8 cellular contexts compared by ENCODE assay signal in the genomic region with DNA sequence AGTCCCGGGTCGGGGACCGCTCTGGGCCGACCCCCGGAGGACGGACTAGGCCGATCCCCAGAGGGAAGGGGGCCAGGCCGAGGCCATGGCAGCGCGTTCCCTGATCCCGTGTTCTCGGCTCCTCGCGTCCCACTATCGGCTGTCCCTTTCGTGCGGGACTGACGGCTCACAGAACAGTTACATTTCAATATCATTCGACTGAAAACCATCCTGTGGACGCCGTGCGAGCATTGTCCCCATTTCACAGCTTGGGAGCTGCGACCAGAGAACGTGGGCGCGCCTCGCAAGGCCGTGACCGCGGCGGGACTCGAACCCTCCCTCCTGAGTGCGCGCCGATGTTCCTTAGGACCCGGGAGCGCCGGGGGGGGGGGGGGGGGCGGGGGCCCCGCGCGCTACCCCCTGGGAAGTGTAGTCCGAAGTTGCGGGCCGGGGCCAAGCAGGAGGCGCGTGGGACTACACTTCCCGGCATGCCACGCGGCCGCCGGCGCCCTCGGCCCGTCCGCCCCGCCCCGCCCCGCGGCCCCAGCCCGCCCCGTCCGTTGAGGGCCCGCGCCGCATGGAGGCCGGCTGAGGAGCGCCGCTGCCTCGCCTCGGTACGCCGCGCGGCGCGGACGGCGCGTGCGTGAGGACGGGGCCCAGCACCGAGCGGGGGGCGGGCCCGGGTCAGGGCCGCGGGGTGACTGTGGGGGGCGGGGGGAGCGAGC.
DNase-seq lines count a peak whose midpoint lies in the region; TF ChIP-seq lines count a peak whose summit lies in the region.

Gene TRABD, plus strand, starts transcription at position 530 of the 704 bp plus-strand sequence. CDS start 7,148 bp downstream, outside the sequence.

- H3K27ac ChIP-seq in KOPT-K1 (ENCODE audit: low read depth, low read length, poor library complexity, severe bottlenecking) (peak within 1 kb of the TSS; percentile 70), subcutaneous abdominal adipose tissue (ENCODE audit: low read depth, low read length) (no peak within 1 kb of the TSS)

- TF ChIP-seq POLR2A in GM19099 (IDR thresholded peaks at IDR 0.05; ENCODE audit: extremely low read depth, insufficient read length, low read depth) = peak; percentile 59

- peaks cover 0 to under 1% (median under 1%) of the 10 kb centered on the region in 5 donors for H3K27me3 ChIP-seq in subcutaneous abdominal adipose tissue (ENCODE audit: control insufficient read depth in 5 of 5, insufficient read depth in 4 of 5, low read length in 5 of 5)

- no peaks in the 10 kb centered on the region for H3K9me3 ChIP-seq in KOPT-K1 (ENCODE audit: insufficient read depth, low read length, poor library complexity, severe bottlenecking)
- no peaks in the 10 kb centered on the region for H3K9me3 ChIP-seq in subcutaneous abdominal adipose tissue (ENCODE audit: control insufficient read depth in 5 of 5, low read length in 5 of 5)

- H3K4me1 ChIP-seq in subcutaneous abdominal adipose tissue (ENCODE audit: control insufficient read depth in 5 of 5, insufficient read depth in 5 of 5, low read length in 5 of 5) = peaks cover 5 to 50% (median 46%) of the 10 kb centered on the region in 5 donors

- H3K36me3 ChIP-seq in KOPT-K1 (ENCODE audit: insufficient read depth, low read length) (peaks cover 7% of the 10 kb centered on the region; the same call in 1 of the 2 replicates), subcutaneous abdominal adipose tissue (ENCODE audit: control insufficient read depth in 5 of 5, insufficient read depth in 5 of 5, low read length in 5 of 5) (peaks cover 0 to 5% (median 0%) of the 10 kb centered on the region in 5 donors)

- peak within 1 kb of the TSS in 4 of 5 donors; percentile 66 to 79 (median 73) for H3K9ac ChIP-seq in subcutaneous abdominal adipose tissue (ENCODE audit: low read length in 5 of 5)

- DNase-seq in AG08395 (ENCODE audit: low spot score) (peak; percentile 96), SKM-1 (lab: John Stamatoyannopoulos, UW; ENCODE audit: unreplicated experiment) (peak; percentile 81), germinal center (ENCODE audit: low spot score) (peak; percentile 91), non-pigmented ciliary epithelial cell (ENCODE audit: low read depth) (peak; percentile 31)
- peak; percentile 90 for DNase-seq in activated naive CD4-positive, alpha-beta T cell treated with anti-CD3 and anti-CD28 coated beads, Interleukin-2, amount 50 U/mL, for 16 hours

- peak within 1 kb of the TSS; percentile 62 to 80 (median 71) for H3K4me3 ChIP-seq in subcutaneous abdominal adipose tissue (ENCODE audit: low read depth in 1 of 5, low read length in 5 of 5)

Comparison
In these comparisons a context has a peak if more than half of its experiments do, and no peak if none do; other contexts are left out.
1. DNase-seq: peak in every context shown above with its lines; median percentile 96 in AG08395; 91 in germinal center; 90 in activated naive CD4-positive, alpha-beta T cell treated with anti-CD3 and anti-CD28 coated beads, Interleukin-2, amount 50 U/mL, for 16 hours; 81 in SKM-1; 31 in non-pigmented ciliary epithelial cell.